In genomic region chr14:36056846-36057245, GRCh38 we compare ENCODE assay signal across 19 cellular contexts.
DNase-seq lines count a peak whose midpoint lies in the region; ATAC-seq and TF ChIP-seq lines count a peak whose summit lies in the region.
"Had no signal": no experiment of that assay in that cellular context is flagged by ENCODE, and none has a peak within 500 bp of the region (broad histone marks: within the 10 kb centered on the region; RNA-seq: fewer than 3 reads in every experiment).

No MANE protein-coding gene starts in this region.

- no peak overlapping the region for H2AFZ ChIP-seq in neural cell (ENCODE audit: low read depth, low read length)

- no peak for DNase-seq in Calu3
- DNase-seq in HT1080 (ENCODE audit: low read depth), result peak; percentile 55
- DNase-seq in RWPE2 (ENCODE audit: low spot score), result no peak
- DNase-seq in esophagus muscularis mucosa (ENCODE audit: extremely low spot score), result no peak
- DNase-seq in heart right ventricle, result no peak
- no peak for DNase-seq in pons (ENCODE audit: low spot score)
- DNase-seq in posterior cingulate gyrus, result no peak
- DNase-seq: CD8-positive, alpha-beta T cell; DMS53; H9; NCI-H1105; NCI-H187 treated with DMSO at 0.1 percent for 48 hours; NCI-H446 treated with DMSO at 0.1 percent for 48 hours; SHP77 treated with DMSO at 0.1 percent for 48 hours; T-cell had no signal

- 84% methylated on average over 3 of the region's 3 CpGs for WGBS in esophagus muscularis mucosa
- WGBS in heart right ventricle, 2 donors, result 69 to 72% methylated on average over 3 of the region's 3 CpGs

- H3K36me3 Mint-ChIP-seq in Calu3 (ENCODE audit: insufficient read depth, unreplicated experiment), result no peaks in the 10 kb centered on the region
- H3K36me3 Mint-ChIP-seq: CD8-positive, alpha-beta T cell; T-cell had no signal

- no peaks in the 10 kb centered on the region for H3K79me2 ChIP-seq in neural cell (replicated peaks; ENCODE audit: insufficient read depth, low read length)

- H3K9me3 ChIP-seq in RWPE2 (ENCODE audit: severe bottlenecking), result no peaks in the 10 kb centered on the region
- H3K9me3 ChIP-seq in neural cell (ENCODE audit: low read length), result no peaks in the 10 kb centered on the region
- no peaks in the 10 kb centered on the region for H3K9me3 ChIP-seq in esophagus muscularis mucosa
- H3K9me3 ChIP-seq in heart right ventricle, result no peaks in the 10 kb centered on the region
- H3K9me3 ChIP-seq: BLaER1 treated with 17β-estradiol and CSF1 and Interleukin-3, amounts not matched to agents 10 nM and 100 nM had no signal

- no peak for ATAC-seq in RWPE2 (ENCODE audit: low read depth)
- ATAC-seq in heart right ventricle, result no peak
- ATAC-seq: CD8-positive, alpha-beta T cell; K562; SK-N-SH treated with all-trans-retinoic acid at 6 μM for 48 hours; T-cell had no signal

- H3K27ac ChIP-seq in RWPE2 (ENCODE audit: poor library complexity, severe bottlenecking) (peak overlapping the region; percentile 26), neural cell (ENCODE audit: low read length) (no peak overlapping the region), esophagus muscularis mucosa (replicated peaks in 1 of 4) (no peak overlapping the region), heart right ventricle (no peak overlapping the region)
- H3K27ac ChIP-seq: BLaER1 treated with 17β-estradiol and CSF1 and Interleukin-3, amounts not matched to agents 10 nM and 100 nM had no signal

- H3K4me2 ChIP-seq in neural cell (ENCODE audit: low read length), result no peak overlapping the region
- H3K4me2 ChIP-seq: BLaER1 treated with 17β-estradiol and CSF1 and Interleukin-3, amounts not matched to agents 10 nM and 100 nM had no signal

- H3K27me3 Mint-ChIP-seq in Calu3 (ENCODE audit: unreplicated experiment), result no peaks in the 10 kb centered on the region

- CTCF ChIA-PET in Calu3 (lab: Charles Lee), result interaction anchor here (0.7 to 1.0 kb wide), 3 partner anchors 13 to 177 kb away, joined by 3 read pairs; no protein-coding TSS in a partner anchor

- H3K4me3 ChIP-seq in RWPE2 (ENCODE audit: severe bottlenecking) (no peak overlapping the region), neural cell (ENCODE audit: low read length) (no peak overlapping the region), esophagus muscularis mucosa (no peak overlapping the region), heart right ventricle (no peak overlapping the region)
- H3K4me3 ChIP-seq: BLaER1 treated with 17β-estradiol and CSF1 and Interleukin-3, amounts not matched to agents 10 nM and 100 nM; K562 had no signal

- no peak overlapping the region for H3K4me3 Mint-ChIP-seq in Calu3 (ENCODE audit: low read depth, unreplicated experiment)
- H3K4me3 Mint-ChIP-seq: CD8-positive, alpha-beta T cell; H9; T-cell had no signal

- no peaks in the 10 kb centered on the region for H3K36me3 ChIP-seq in RWPE2 (ENCODE audit: low read depth)
- H3K36me3 ChIP-seq in neural cell (ENCODE audit: insufficient read depth, low read length), result no peaks in the 10 kb centered on the region
- no peaks in the 10 kb centered on the region for H3K36me3 ChIP-seq in esophagus muscularis mucosa
- H3K36me3 ChIP-seq in heart right ventricle, result no peaks in the 10 kb centered on the region
- H3K36me3 ChIP-seq: BLaER1 treated with 17β-estradiol and CSF1 and Interleukin-3, amounts not matched to agents 10 nM and 100 nM had no signal

- no TSS peak for BruUV-seq in Calu3 (replicated peaks; lab: Mats Ljungman, UMichigan)

- H3K27ac Mint-ChIP-seq in Calu3 (ENCODE audit: unreplicated experiment), result peak overlapping the region; percentile 47
- H3K27ac Mint-ChIP-seq: CD8-positive, alpha-beta T cell; H9; T-cell had no signal

- no peaks in the 10 kb centered on the region for H3K9me2 ChIP-seq in neural cell (ENCODE audit: insufficient read depth, low read length)

- H4K20me1 ChIP-seq in neural cell (ENCODE audit: insufficient read depth), result no peaks in the 10 kb centered on the region
- H4K20me1 ChIP-seq: BLaER1 treated with 17β-estradiol and CSF1 and Interleukin-3, amounts not matched to agents 10 nM and 100 nM had no signal

- TF ChIP-seq POLR2A in esophagus muscularis mucosa (IDR thresholded peaks at IDR 0.05; ENCODE audit: low read depth), result no peak

- no peak overlapping the region for H3K9ac ChIP-seq in neural cell (ENCODE audit: low read length)
- H3K9ac ChIP-seq: BLaER1 treated with 17β-estradiol and CSF1 and Interleukin-3, amounts not matched to agents 10 nM and 100 nM had no signal

- peaks cover 34% of the 10 kb centered on the region for H3K4me1 Mint-ChIP-seq in Calu3 (ENCODE audit: low read depth, unreplicated experiment)
- H3K4me1 Mint-ChIP-seq: T-cell had no signal

- intact Hi-C loops in Calu3 (cut with micrococcal nuclease; ENCODE audit: unreplicated experiment) (no loop called here), esophagus muscularis mucosa (cut with DNase I) (no loop called here), heart right ventricle (cut with DNase I) (no loop called here), posterior cingulate gyrus (cut with DNase I) (no loop called here)

- TF ChIP-seq EP300 in neural cell (conservative IDR thresholded peaks at IDR 0.05; ENCODE audit: poor library complexity, severe bottlenecking) (no peak), esophagus muscularis mucosa (IDR thresholded peaks at IDR 0.05) (no peak)

- no peaks in the 10 kb centered on the region for H3F3A ChIP-seq in neural cell (ENCODE audit: insufficient read depth, low read length, poor library complexity, severe bottlenecking)

- H3K27me3 ChIP-seq in RWPE2 (ENCODE audit: insufficient read depth, poor library complexity, severe bottlenecking), result no peaks in the 10 kb centered on the region
- no peaks in the 10 kb centered on the region for H3K27me3 ChIP-seq in neural cell (ENCODE audit: insufficient read depth, low read depth, low read length)
- H3K27me3 ChIP-seq in esophagus muscularis mucosa, result no peaks in the 10 kb centered on the region
- peaks cover 0 to 7% (median 0%) of the 10 kb centered on the region in 7 donors for H3K27me3 ChIP-seq in heart right ventricle
- H3K27me3 ChIP-seq: BLaER1 treated with 17β-estradiol and CSF1 and Interleukin-3, amounts not matched to agents 10 nM and 100 nM had no signal

- TF ChIP-seq RAD21 in neural cell (conservative IDR thresholded peaks at IDR 0.05), result no peak

- peaks cover 10% of the 10 kb centered on the region for H3K4me1 ChIP-seq in RWPE2 (ENCODE audit: insufficient read depth, poor library complexity, severe bottlenecking)
- H3K4me1 ChIP-seq in esophagus muscularis mucosa, result no peaks in the 10 kb centered on the region
- peaks cover 0 to 9% (median 0%) of the 10 kb centered on the region in 9 donors for H3K4me1 ChIP-seq in heart right ventricle

- TF ChIP-seq CTCF in Calu3 (IDR thresholded peaks at IDR 0.05; ENCODE audit: unreplicated experiment), result no peak
- TF ChIP-seq CTCF in RWPE2 (IDR thresholded peaks at IDR 0.05; ENCODE audit: poor library complexity, severe bottlenecking), result no peak
- TF ChIP-seq CTCF in neural cell (IDR thresholded peaks at IDR 0.05; ENCODE audit: poor library complexity, severe bottlenecking), result no peak
- TF ChIP-seq CTCF in esophagus muscularis mucosa (IDR thresholded peaks at IDR 0.05), result no peak
- TF ChIP-seq CTCF in heart right ventricle (IDR thresholded peaks at IDR 0.05), result no peak

- H3K9me3 Mint-ChIP-seq in Calu3 (ENCODE audit: low read depth, unreplicated experiment), result no peaks in the 10 kb centered on the region
- H3K9me3 Mint-ChIP-seq: CD8-positive, alpha-beta T cell; H9; T-cell had no signal

TF ChIP-seq in neural cell, 6 proteins besides CTCF, POLR2A, EP300 and RAD21:
- TF ChIP-seq EZH2 (IDR thresholded peaks at IDR 0.05; ENCODE audit: borderline replicate concordance, insufficient read depth, low read length, poor library complexity, severe bottlenecking) (no peak), REST (IDR thresholded peaks at IDR 0.05; ENCODE audit: borderline replicate concordance) (no peak), POLR2AphosphoS5 (IDR thresholded peaks at IDR 0.05) (peak; percentile 25)
